ENCODE assay signal across 10 cellular contexts in genomic region chr10:3119796-3120459, GRCh38. TPM values are rescaled to one million over a fixed set of nuclear protein-coding genes. Genes with fewer than 3 reads are reported as not detected.
DNase-seq lines count a peak whose midpoint lies in the region; ATAC-seq and TF ChIP-seq lines count a peak whose summit lies in the region.
"Had no signal": no experiment of that assay in that cellular context is flagged by ENCODE, and none has a peak within 500 bp of the region (broad histone marks: within the 10 kb centered on the region; RNA-seq: fewer than 3 reads in every experiment).

No MANE protein-coding gene starts in this region.

- ATAC-seq in psoas muscle, result peak in 1 of 4 donors; percentile 48

- no peaks in the 10 kb centered on the region for H3K79me2 ChIP-seq in OCI-LY1 (ENCODE audit: insufficient read depth, low read length)

- H3K4me2 ChIP-seq in OCI-LY1 (ENCODE audit: low read length), result no peak overlapping the region

- TF ChIP-seq CTCF in OCI-LY1 (IDR thresholded peaks at IDR 0.05; ENCODE audit: low read length), result peak; percentile 53
- peak; percentile 30 for TF ChIP-seq CTCF in psoas muscle (IDR thresholded peaks at IDR 0.05)
- no peak for TF ChIP-seq CTCF in ovary (IDR thresholded peaks at IDR 0.05)

- peaks cover 89% of the 10 kb centered on the region for H3K36me3 ChIP-seq in OCI-LY1 (ENCODE audit: insufficient read depth, low read length)
- peaks cover 0 to 46% of the 10 kb centered on the region in 2 donors for H3K36me3 ChIP-seq in psoas muscle (ENCODE audit: insufficient read depth in 1 of 2, low read depth in 1 of 2)
- H3K36me3 ChIP-seq in ovary, result no peaks in the 10 kb centered on the region

- 83 to 90% (median 90%) methylated on average over 31 of the region's 31 CpGs for WGBS in psoas muscle, 3 donors
- WGBS in ovary, 3 donors, result 82 to 87% (median 82%) methylated on average over 31 of the region's 31 CpGs

- no peaks in the 10 kb centered on the region for H4K20me1 ChIP-seq in OCI-LY1 (ENCODE audit: insufficient read depth, low read length)

- DNase-seq in DMS53 (lab: John Stamatoyannopoulos, UW), result peak; percentile 57
- no peak for DNase-seq in DMS53 treated with DMSO at 0.1 percent for 48 hours (lab: John Stamatoyannopoulos, UW; ENCODE audit: unreplicated experiment)
- DNase-seq in erythroblast (lab: John Stamatoyannopoulos, UW), result peak; percentile 24 to 43
- DNase-seq in psoas muscle, result no peak
- DNase-seq in ovary, result no peak
- no peak for DNase-seq in DMS153 treated with DMSO at 0.1 percent for 48 hours (lab: John Stamatoyannopoulos, UW; ENCODE audit: unreplicated experiment)
- DNase-seq in NCI-H2081 (lab: John Stamatoyannopoulos, UW), result no peak
- DNase-seq: naive B cell had no signal

- H3K4me1 ChIP-seq in OCI-LY1 (ENCODE audit: insufficient read depth, low read length, severe bottlenecking) (no peaks in the 10 kb centered on the region), psoas muscle (no peaks in the 10 kb centered on the region), ovary (ENCODE audit: insufficient read depth) (no peaks in the 10 kb centered on the region)
- H3K4me1 ChIP-seq: HAP-1 had no signal

- no peak for TF ChIP-seq POLR2A in erythroblast (IDR thresholded peaks at IDR 0.05; ENCODE audit: low read length)
- no peak for TF ChIP-seq POLR2A in ovary (IDR thresholded peaks at IDR 0.05)

- H3K27ac ChIP-seq in OCI-LY1 (ENCODE audit: low read depth, low read length, poor library complexity, severe bottlenecking) (no peak overlapping the region), psoas muscle (no peak overlapping the region), ovary (no peak overlapping the region)

- H3K4me3 ChIP-seq in OCI-LY1 (ENCODE audit: low read depth, low read length, poor library complexity, severe bottlenecking), result no peak overlapping the region
- no peak overlapping the region for H3K4me3 ChIP-seq in psoas muscle
- no peak overlapping the region for H3K4me3 ChIP-seq in ovary
- H3K4me3 ChIP-seq: HAP-1 had no signal

- no peaks in the 10 kb centered on the region for H3F3A ChIP-seq in OCI-LY1 (ENCODE audit: insufficient read depth, low read length)

- TF ChIP-seq EP300 in ovary (IDR thresholded peaks at IDR 0.05), result no peak

- no peaks in the 10 kb centered on the region for H3K9me2 ChIP-seq in OCI-LY1 (ENCODE audit: low read depth, low read length)

- intact Hi-C loops in psoas muscle (cut with DNase I) (no loop called here), ovary (cut with DNase I) (no loop called here)

- H3K27me3 ChIP-seq in OCI-LY1 (ENCODE audit: insufficient read depth, low read length), result no peaks in the 10 kb centered on the region
- H3K27me3 ChIP-seq in psoas muscle (ENCODE audit: insufficient read depth in 3 of 3, low read length in 2 of 3), result no peaks in the 10 kb centered on the region
- H3K27me3 ChIP-seq in ovary, result no peaks in the 10 kb centered on the region

- no peak overlapping the region for H2AFZ ChIP-seq in OCI-LY1 (ENCODE audit: low read length)

- H3K9me3 ChIP-seq in OCI-LY1 (ENCODE audit: low read length) (no peaks in the 10 kb centered on the region), psoas muscle (no peaks in the 10 kb centered on the region), ovary (no peaks in the 10 kb centered on the region)
- H3K9me3 ChIP-seq: HAP-1 had no signal

- H3K9ac ChIP-seq in OCI-LY1 (ENCODE audit: low read length), result no peak overlapping the region

RNA-seq across cellular contexts. Expression of gene PFKP, which starts 52.6 kb away (rescaled TPM):
- 100 to 1,000 TPM in 1 of 4 donors, 10 to 100 TPM in 3; 12.4 to 104 (median 56.4) TPM for total RNA-seq in psoas muscle
- 10 to 100 TPM; 12.2 to 87.6 (median 33.1) TPM for polyA plus RNA-seq in psoas muscle
- total RNA-seq in ovary, result 10 to 100 TPM; 12.4 to 43.4 (median 23.1) TPM
- polyA plus RNA-seq in ovary, result 10 to 100 TPM; 19.6 to 74.9 TPM

RNA-seq across cellular contexts. Expression of gene PITRM1, which starts 52.7 kb away (rescaled TPM):
- 100 to 1,000 TPM in 2 of 4 donors, 10 to 100 TPM in 2; 74.5 to 112 (median 94.2) TPM for total RNA-seq in psoas muscle
- 10 to 100 TPM; 51.0 to 79.3 (median 68.3) TPM for polyA plus RNA-seq in psoas muscle
- 10 to 100 TPM; 46.6 to 95.8 (median 73.7) TPM for total RNA-seq in ovary
- polyA plus RNA-seq in ovary, result 100 to 1,000 TPM in 1 of 2 donors, 10 to 100 TPM in 1; 50.1 to 107 TPM

Comparison
In these comparisons a context has a peak if more than half of its experiments do, and no peak if none do; other contexts are left out.
1. DNase-seq: peak in DMS53 (single experiment) and erythroblast (2 of 2); none in DMS53 treated with DMSO at 0.1 percent for 48 hours (single experiment), psoas muscle (0 of 2), ovary (0 of 5), DMS153 treated with DMSO at 0.1 percent for 48 hours (single experiment) and NCI-H2081 (0 of 2).
2. CTCF ChIP-seq: peak in OCI-LY1 (single experiment) and psoas muscle (single experiment); none in ovary (0 of 3).